ENCODE assay signal across 9 cellular contexts in genomic region chr17:60305141-60305540, GRCh38.
DNase-seq lines count a peak whose midpoint lies in the region; FAIRE-seq and TF ChIP-seq lines count a peak whose summit lies in the region.
"Had no signal": no experiment of that assay in that cellular context is flagged by ENCODE, and none has a peak within 500 bp of the region (broad histone marks: within the 10 kb centered on the region; RNA-seq: fewer than 3 reads in every experiment).

No MANE protein-coding gene starts in this region.

- no peak overlapping the region for H2AFZ ChIP-seq in H9 (ENCODE audit: low read length)

- no peaks in the 10 kb centered on the region for H3K9me3 Mint-ChIP-seq in H9

- H4K20me1 ChIP-seq in H9 (ENCODE audit: control insufficient read depth, insufficient read depth, insufficient read length) = no peaks in the 10 kb centered on the region

- no peak overlapping the region for H4K5ac ChIP-seq in H9 (ENCODE audit: insufficient read length, low read depth, low read length)

- no peaks in the 10 kb centered on the region for H3K27me3 ChIP-seq in H9 (ENCODE audit: insufficient read depth, low read length)

- H3T11ph ChIP-seq in H9 (ENCODE audit: low read length) = no peak overlapping the region

- no peaks in the 10 kb centered on the region for H3K27me3 Mint-ChIP-seq in H9 (ENCODE audit: low read depth)
- H3K27me3 Mint-ChIP-seq: brain had no signal

- no peak overlapping the region for H4K8ac ChIP-seq in H9 (replicated peaks; ENCODE audit: insufficient read length, low read depth, low read length)

- no peaks in the 10 kb centered on the region for H3K9me3 ChIP-seq in H9 (ENCODE audit: control insufficient read depth, low read depth, low read length)

- H2BK15ac ChIP-seq in H9 (ENCODE audit: low read depth, low read length) = no peak overlapping the region

- no peak overlapping the region for H2AK5ac ChIP-seq in H9 (ENCODE audit: insufficient read length, low read length)

- no peak overlapping the region for H3K4ac ChIP-seq in H9 (ENCODE audit: low read depth, low read length)

- no peak overlapping the region for H4K91ac ChIP-seq in H9 (ENCODE audit: insufficient read length, low read depth, low read length)

- no peak for DNase-seq in GM12892 (ENCODE audit: insufficient read length)
- DNase-seq in H9 = no peak
- peak; percentile 98 for DNase-seq in SK-MEL-5 (ENCODE audit: low read depth, low spot score)
- peak; percentile 15 for DNase-seq in iris pigment epithelial cell (ENCODE audit: low read depth)
- DNase-seq in HTR-8/SVneo (ENCODE audit: insufficient read length, low spot score) = no peak
- no peak for DNase-seq in NCI-H2196 (lab: John Stamatoyannopoulos, UW; ENCODE audit: unreplicated experiment)
- DNase-seq in SHP77 (lab: John Stamatoyannopoulos, UW) = no peak
- no peak for DNase-seq in cerebellar nuclear complex (lab: John Stamatoyannopoulos, UW)

- H3K23ac ChIP-seq in H9 (ENCODE audit: insufficient read length, low read depth, low read length) = no peak overlapping the region

- H2BK12ac ChIP-seq in H9 (ENCODE audit: insufficient read length, low read depth, low read length) = no peak overlapping the region

- H3K27ac ChIP-seq in H9 (ENCODE audit: insufficient read length, low read depth, low read length) = no peak overlapping the region

- no peak for TF ChIP-seq CTCF in H9 (conservative IDR thresholded peaks at IDR 0.05)

- no peak overlapping the region for H3K56ac ChIP-seq in H9 (ENCODE audit: insufficient read length, low read depth, low read length)

- WGBS in H9 (ENCODE audit: extremely low coverage, insufficient read length, low lambda C conversion rate) = no CpG with 5 or more reads among the region's 4 CpGs

- no peak overlapping the region for H3K4me3 Mint-ChIP-seq in H9
- H3K4me3 Mint-ChIP-seq: brain had no signal

- peaks cover 0 to 5% (median 5%) of the 10 kb centered on the region in 3 experiments; a peak in 2 of 7 replicates for H3K36me3 Mint-ChIP-seq in H9 (ENCODE audit: insufficient read depth in 1 of 3, low read depth in 3 of 3)

- peaks cover 2% of the 10 kb centered on the region; the same call in 1 of the 2 replicates for H3K79me2 ChIP-seq in H9 (ENCODE audit: insufficient read depth, low read length)

- TF ChIP-seq POLR2A in GM12892 (IDR thresholded peaks at IDR 0.05; ENCODE audit: low read depth, low read length) = no peak

- no peaks in the 10 kb centered on the region for H3K23me2 ChIP-seq in H9 (ENCODE audit: insufficient read length, low read depth, low read length, poor library complexity, severe bottlenecking)

- H3K14ac ChIP-seq in H9 (ENCODE audit: insufficient read depth, low read length) = no peak overlapping the region

- H3K79me1 ChIP-seq in H9 (ENCODE audit: insufficient read depth, low read depth, low read length, poor library complexity, severe bottlenecking) = peaks cover 12% of the 10 kb centered on the region

- no peak overlapping the region for H3K9ac ChIP-seq in H9 (ENCODE audit: extremely low read depth, insufficient read length, low read length)

- in situ Hi-C loops in SK-MEL-5 (cut with HindIII; ENCODE audit: low pct_unique_long_range_greater_than_20kb, low sequenced_read_pairs) = no loop called here

- FAIRE-seq in GM12892 (lab: Jason Lieb, UNC) (peak; percentile 97), HTR-8/SVneo (lab: Jason Lieb, UNC) (no peak)

- no peak overlapping the region for H2BK20ac ChIP-seq in H9 (ENCODE audit: low read depth, low read length, poor library complexity, severe bottlenecking)

- no peak overlapping the region for H3K18ac ChIP-seq in H9 (ENCODE audit: insufficient read length, low read depth, low read length)

- H2BK5ac ChIP-seq in H9 (ENCODE audit: insufficient read length, low read length) = no peak overlapping the region

- peaks cover 17 to 30% of the 10 kb centered on the region in 2 experiments for H3K4me1 Mint-ChIP-seq in H9

- no peak overlapping the region for H2BK120ac ChIP-seq in H9 (ENCODE audit: low read depth, low read length, poor library complexity, severe bottlenecking)

- no peaks in the 10 kb centered on the region for H3K4me1 ChIP-seq in H9 (ENCODE audit: insufficient read depth, low read length)

- peak overlapping the region; percentile 40 to 53 (median 50); a peak in 4 of 7 replicates for H3K27ac Mint-ChIP-seq in H9

- H3K4me2 ChIP-seq in H9 (ENCODE audit: insufficient read depth, insufficient read length, low read length) = no peak overlapping the region

Comparison
In these comparisons a context has a peak if more than half of its experiments do, and no peak if none do; other contexts are left out.
1. DNase-seq: peak in SK-MEL-5 (single experiment) and iris pigment epithelial cell (single experiment); none in GM12892 (single experiment), H9 (single experiment), HTR-8/SVneo (single experiment), NCI-H2196 (single experiment), SHP77 (0 of 2) and cerebellar nuclear complex (0 of 2).